ENCODE assay signal across 8 cellular contexts in the genomic region with DNA sequence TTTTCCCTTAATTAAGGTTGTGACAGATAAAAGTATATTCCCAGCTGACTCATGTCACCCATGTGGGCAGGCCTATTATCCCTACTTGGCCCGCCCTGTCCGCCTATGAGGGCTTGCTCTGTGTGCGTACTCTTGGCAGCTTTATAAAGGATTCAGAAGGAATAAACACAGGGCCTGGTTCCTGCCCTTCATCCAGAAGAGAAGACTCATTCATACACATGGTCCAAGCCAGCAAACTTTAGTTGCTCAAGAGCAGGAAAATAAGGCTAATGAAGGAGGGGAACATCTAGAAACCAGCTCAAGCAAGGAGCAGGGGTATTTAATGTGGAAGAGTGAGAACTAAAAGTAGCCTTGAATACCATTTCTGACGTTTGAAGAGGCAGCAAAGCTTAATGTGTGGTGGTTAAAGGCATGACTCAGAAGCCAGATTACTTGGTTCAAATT.
DNase-seq lines count a peak whose midpoint lies in the region; ATAC-seq and TF ChIP-seq lines count a peak whose summit lies in the region.

No MANE protein-coding gene starts in this region.

- H4K8ac ChIP-seq in trophoblast cell (ENCODE audit: low read depth, low read length): no peak overlapping the region

- H3K4me3 ChIP-seq in testis (no peak overlapping the region), trophoblast cell (ENCODE audit: low read depth, low read length) (no peak overlapping the region)

- no peak overlapping the region for H2AK5ac ChIP-seq in trophoblast cell (ENCODE audit: low read length)

- no peak overlapping the region for H3K4me2 ChIP-seq in trophoblast cell (ENCODE audit: low read length)

- H4K12ac ChIP-seq in trophoblast cell (ENCODE audit: low read depth, low read length): no peak overlapping the region

- H2AFZ ChIP-seq in trophoblast cell (ENCODE audit: insufficient read depth, low read length, poor library complexity): no peak overlapping the region

- no peak overlapping the region for H3K18ac ChIP-seq in trophoblast cell (ENCODE audit: low read length)

- DNase-seq in NCI-H69 (lab: John Stamatoyannopoulos, UW): peak; percentile 45
- peak; percentile 96 for DNase-seq in fibroblast of gingiva (ENCODE audit: low read depth)
- peak; percentile 77 for DNase-seq in midbrain (lab: John Stamatoyannopoulos, UW)
- DNase-seq in testis: peak; percentile 64
- DNase-seq in trophoblast cell: no peak
- no peak for DNase-seq in NOMO-1 treated with dmso at 0.1 percent for 144 hours (lab: John Stamatoyannopoulos, UW; ENCODE audit: unreplicated experiment)
- DNase-seq in GM13977 (ENCODE audit: low spot score): no peak

- in situ Hi-C loops in GM13977 (cut with MboI; ENCODE audit: low pct_unique_long_range_greater_than_20kb, low sequenced_read_pairs, unreplicated experiment): no loop called here

- no peak overlapping the region for H2BK5ac ChIP-seq in trophoblast cell (ENCODE audit: low read depth, low read length, poor library complexity)

- no peak for TF ChIP-seq POLR2A in testis (IDR thresholded peaks at IDR 0.05)

- ATAC-seq in GM21528 (IDR thresholded peaks at IDR 0.05; ENCODE audit: low FRiP score, unreplicated experiment): no peak

- H2BK120ac ChIP-seq in trophoblast cell (ENCODE audit: insufficient read depth, low read length, poor library complexity): no peak overlapping the region

- H3K27me3 ChIP-seq in testis: no peaks in the 10 kb centered on the region
- no peaks in the 10 kb centered on the region for H3K27me3 ChIP-seq in trophoblast cell (ENCODE audit: insufficient read depth, low read length)

- no peak overlapping the region for H3K14ac ChIP-seq in trophoblast cell (ENCODE audit: low read length)

- TF ChIP-seq CTCF in testis (IDR thresholded peaks at IDR 0.05) (no peak), GM13977 (IDR thresholded peaks at IDR 0.05; ENCODE audit: extremely low read depth, insufficient read depth, missing control alignments) (no peak)

- no peak overlapping the region for H3K23ac ChIP-seq in trophoblast cell (ENCODE audit: low read length)

- H3K9me3 ChIP-seq in testis (no peaks in the 10 kb centered on the region), trophoblast cell (ENCODE audit: insufficient read depth, low read depth, low read length) (no peaks in the 10 kb centered on the region)

- no peaks in the 10 kb centered on the region for H3K36me3 ChIP-seq in testis (ENCODE audit: low read depth, missing control alignments)
- no peaks in the 10 kb centered on the region for H3K36me3 ChIP-seq in trophoblast cell (ENCODE audit: control insufficient read depth in 1 of 2, insufficient read depth in 2 of 2, low read length in 2 of 2)

- no peaks in the 10 kb centered on the region for H3K79me2 ChIP-seq in trophoblast cell (ENCODE audit: control insufficient read depth, insufficient read depth, low read length, poor library complexity)

- no peak overlapping the region for H2BK12ac ChIP-seq in trophoblast cell (ENCODE audit: low read length)

- H3K79me1 ChIP-seq in trophoblast cell (ENCODE audit: low read length): no peaks in the 10 kb centered on the region

- no peak overlapping the region for H3K4ac ChIP-seq in trophoblast cell (ENCODE audit: low read depth, low read length)

- no peak overlapping the region for H3K9ac ChIP-seq in trophoblast cell (ENCODE audit: low read length)

- intact Hi-C loops in testis (cut with DNase I; ENCODE audit: low total_unique reads): no loop called here

- 34 to 44% methylated on average over 4 of the region's 4 CpGs for WGBS in testis, 2 donors
- WGBS in trophoblast cell (ENCODE audit: extremely low coverage, insufficient coverage, insufficient read length): no CpG with 5 or more reads among the region's 4 CpGs

- no peak overlapping the region for H4K91ac ChIP-seq in trophoblast cell (ENCODE audit: low read depth, low read length)

- H3K4me1 ChIP-seq in testis (peaks cover 37% of the 10 kb centered on the region), trophoblast cell (ENCODE audit: control insufficient read depth in 1 of 2, insufficient read depth in 2 of 2, low read length in 2 of 2) (peaks cover 4 to 9% of the 10 kb centered on the region in 2 experiments)

- peak overlapping the region; percentile 16 to 74 for H3K27ac ChIP-seq in testis
- no peak overlapping the region for H3K27ac ChIP-seq in trophoblast cell (ENCODE audit: low read depth, low read length)

Comparison
In these comparisons a context has a peak if more than half of its experiments do, and no peak if none do; other contexts are left out.
1. DNase-seq: peak in NCI-H69 (single experiment), fibroblast of gingiva (single experiment), midbrain (single experiment) and testis (single experiment); none in trophoblast cell (0 of 2), NOMO-1 treated with dmso at 0.1 percent for 144 hours (single experiment) and GM13977 (single experiment).